In genomic region chr7:151104411-151105235, GRCh38 we compare ENCODE assay signal across 9 cellular contexts. TPM values are rescaled to one million over a fixed set of nuclear protein-coding genes. Genes with fewer than 3 reads are reported as not detected.
DNase-seq lines count a peak whose midpoint lies in the region; ATAC-seq and TF ChIP-seq lines count a peak whose summit lies in the region.
"Had no signal": no experiment of that assay in that cellular context is flagged by ENCODE, and none has a peak within 500 bp of the region (broad histone marks: within the 10 kb centered on the region; RNA-seq: fewer than 3 reads in every experiment).

No MANE protein-coding gene starts in this region.

- H3K4me1 ChIP-seq in right atrium auricular region, result peaks cover 0 to 18% of the 10 kb centered on the region in 2 donors
- H3K4me1 ChIP-seq in vagina, result peaks cover 24% of the 10 kb centered on the region

- peak; percentile 35 for DNase-seq in Right ventricle myocardium inferior (ENCODE audit: missing footprints)
- DNase-seq in right atrium auricular region (ENCODE audit: low spot score), result no peak
- DNase-seq in vagina (ENCODE audit: extremely low spot score in 2 of 2), result no peak
- DNase-seq: 8988T, NCI-H774 had no signal

- H3K36me3 ChIP-seq in right atrium auricular region (peaks cover 4% of the 10 kb centered on the region), vagina (no peaks in the 10 kb centered on the region)

- intact Hi-C loops in Right ventricle myocardium inferior (cut with DNase I), result no loop called here
- intact Hi-C loops in vagina (cut with DNase I), result no loop called here

- H3K9me3 ChIP-seq in right atrium auricular region, result no peaks in the 10 kb centered on the region
- H3K9me3 ChIP-seq in vagina, result no peaks in the 10 kb centered on the region

- TF ChIP-seq CTCF in right atrium auricular region (IDR thresholded peaks at IDR 0.05), result no peak
- TF ChIP-seq CTCF in vagina (IDR thresholded peaks at IDR 0.05), result no peak

- H3K27me3 ChIP-seq in right atrium auricular region, result no peaks in the 10 kb centered on the region
- no peaks in the 10 kb centered on the region for H3K27me3 ChIP-seq in vagina

- H3K27ac ChIP-seq in right atrium auricular region (no peak overlapping the region), vagina (peak overlapping the region; percentile 11)
- H3K27ac ChIP-seq: SK-N-MC had no signal

- ATAC-seq in Right ventricle myocardium inferior (no peak), esophagus mucosa (peak; percentile 55), GM18505 (IDR thresholded peaks at IDR 0.05; ENCODE audit: unreplicated experiment) (no peak), HG02588 (IDR thresholded peaks at IDR 0.05; ENCODE audit: unreplicated experiment) (no peak)

- no peak overlapping the region for H3K4me3 ChIP-seq in right atrium auricular region
- no peak overlapping the region for H3K4me3 ChIP-seq in vagina
- H3K4me3 ChIP-seq: SK-N-MC had no signal

- no peak for TF ChIP-seq POLR2A in vagina (IDR thresholded peaks at IDR 0.05)
- TF ChIP-seq POLR2A in GM18505 (IDR thresholded peaks at IDR 0.05; ENCODE audit: borderline replicate concordance, extremely low read depth, insufficient read depth, insufficient read length), result no peak

RNA-seq across cellular contexts. Expression of gene AGAP3, which starts 18.3 kb away (rescaled TPM):
- total RNA-seq in Right ventricle myocardium inferior (57.4 TPM), right atrium auricular region (10 to 100 TPM; 29.8 to 42.1 TPM), esophagus mucosa (76.1 TPM), vagina (98.2 TPM)

RNA-seq across cellular contexts. Expression of gene TMUB1, which starts 21.3 kb away (rescaled TPM):
- total RNA-seq in Right ventricle myocardium inferior (35.5 TPM), right atrium auricular region (10 to 100 TPM; 28.0 to 53.6 TPM), esophagus mucosa (23.2 TPM), vagina (40.3 TPM)

RNA-seq across cellular contexts. Expression of gene FASTK, which starts 24.0 kb away (rescaled TPM):
- total RNA-seq in Right ventricle myocardium inferior (79.2 TPM), right atrium auricular region (10 to 100 TPM; 85.9 to 96.4 TPM), esophagus mucosa (55.5 TPM), vagina (60.2 TPM)

RNA-seq across cellular contexts. Expression of gene SLC4A2, which starts 45.2 kb away (rescaled TPM):
- 61.2 TPM for total RNA-seq in Right ventricle myocardium inferior
- total RNA-seq in right atrium auricular region, result 100 to 1,000 TPM in 1 of 2 donors, 10 to 100 TPM in 1; 55.3 to 114 TPM
- 35.9 TPM for total RNA-seq in esophagus mucosa
- total RNA-seq in vagina, result 66.5 TPM

RNA-seq across cellular contexts. Expression of gene CDK5, which starts 46.9 kb away (rescaled TPM):
- 6.7 TPM for total RNA-seq in Right ventricle myocardium inferior
- total RNA-seq in right atrium auricular region, result 1 to 10 TPM; 4.4 to 4.9 TPM
- total RNA-seq in esophagus mucosa, result 11.4 TPM
- 4.2 TPM for total RNA-seq in vagina
